In the genomic region with DNA sequence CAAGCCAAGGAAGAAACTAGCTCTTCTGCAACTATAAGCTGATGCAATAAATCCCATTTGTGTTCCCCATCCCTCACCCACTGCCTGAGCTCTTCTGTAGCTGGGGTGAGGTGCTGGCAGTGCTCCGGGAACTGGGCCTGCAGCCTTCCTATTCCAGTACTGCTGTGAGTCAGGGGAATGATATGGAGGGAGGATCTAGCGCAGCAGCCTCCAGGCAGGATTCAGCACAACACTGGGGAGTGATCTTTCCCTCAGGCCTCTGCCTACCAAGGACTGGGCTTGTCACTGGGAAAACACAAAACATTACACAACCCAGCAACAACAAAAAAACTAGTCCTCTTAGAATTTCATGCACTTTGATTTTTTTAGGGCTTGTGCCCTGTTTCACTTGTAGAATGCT, we compare ENCODE assay signal across 1 cellular context.
TF ChIP-seq lines count a peak whose summit lies in the region.

No MANE protein-coding gene starts in this region.

TF ChIP-seq in HepG2, 621 proteins besides CTCF, POLR2A, EP300 and RAD21:
- no peak for TF ChIP-seq ZNF33A (CRISPR knock-in tag; IDR thresholded peaks at IDR 0.05; ENCODE audit: borderline replicate concordance)
- TF ChIP-seq, protein P1, sequence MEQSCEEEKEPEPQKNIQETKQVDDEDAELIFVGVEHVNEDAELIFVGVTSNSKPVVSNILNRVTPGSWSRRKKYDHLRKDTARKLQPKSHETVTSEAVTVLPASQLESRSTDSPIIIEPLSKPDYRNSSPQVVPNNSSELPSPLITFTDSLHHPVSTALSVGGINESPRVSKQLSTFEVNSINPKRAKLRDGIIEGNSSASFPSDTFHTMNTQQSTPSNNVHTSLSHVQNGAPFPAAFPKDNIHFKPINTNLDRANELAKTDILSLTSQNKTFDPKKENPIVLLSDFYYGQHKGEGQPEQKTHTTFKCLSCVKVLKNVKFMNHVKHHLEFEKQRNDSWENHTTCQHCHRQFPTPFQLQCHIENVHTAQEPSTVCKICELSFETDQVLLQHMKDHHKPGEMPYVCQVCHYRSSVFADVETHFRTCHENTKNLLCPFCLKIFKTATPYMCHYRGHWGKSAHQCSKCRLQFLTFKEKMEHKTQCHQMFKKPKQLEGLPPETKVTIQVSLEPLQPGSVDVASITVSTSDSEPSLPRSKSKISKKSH (CRISPR knock-in tag; IDR thresholded peaks at IDR 0.05; ENCODE audit: borderline replicate concordance), result no peak
- TF ChIP-seq NFE2L1 (CRISPR knock-in tag; IDR thresholded peaks at IDR 0.05; ENCODE audit: borderline replicate concordance), result no peak
- TF ChIP-seq HDAC1 (CRISPR knock-in tag; IDR thresholded peaks at IDR 0.05), result no peak
- no peak for TF ChIP-seq ZNF160 (CRISPR knock-in tag; IDR thresholded peaks at IDR 0.05)
- TF ChIP-seq, protein P2, sequence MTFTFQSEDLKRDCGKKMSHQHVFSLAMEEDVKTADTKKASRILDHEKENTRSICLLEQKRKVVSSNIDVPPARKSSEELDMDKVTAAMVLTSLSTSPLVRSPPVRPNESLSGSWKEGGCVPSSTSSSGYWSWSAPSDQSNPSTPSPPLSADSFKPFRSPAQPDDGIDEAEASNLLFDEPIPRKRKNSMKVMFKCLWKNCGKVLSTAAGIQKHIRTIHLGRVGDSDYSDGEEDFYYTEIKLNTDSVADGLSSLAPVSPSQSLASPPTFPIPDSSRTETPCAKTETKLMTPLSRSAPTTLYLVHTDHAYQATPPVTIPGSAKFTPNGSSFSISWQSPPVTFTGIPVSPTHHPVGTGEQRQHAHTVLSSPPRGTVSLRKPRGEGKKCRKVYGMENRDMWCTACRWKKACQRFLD (CRISPR knock-in tag; IDR thresholded peaks at IDR 0.05; ENCODE audit: borderline replicate concordance), result no peak
- TF ChIP-seq ZNF124 (CRISPR knock-in tag; IDR thresholded peaks at IDR 0.05), result no peak
- TF ChIP-seq, protein P3, sequence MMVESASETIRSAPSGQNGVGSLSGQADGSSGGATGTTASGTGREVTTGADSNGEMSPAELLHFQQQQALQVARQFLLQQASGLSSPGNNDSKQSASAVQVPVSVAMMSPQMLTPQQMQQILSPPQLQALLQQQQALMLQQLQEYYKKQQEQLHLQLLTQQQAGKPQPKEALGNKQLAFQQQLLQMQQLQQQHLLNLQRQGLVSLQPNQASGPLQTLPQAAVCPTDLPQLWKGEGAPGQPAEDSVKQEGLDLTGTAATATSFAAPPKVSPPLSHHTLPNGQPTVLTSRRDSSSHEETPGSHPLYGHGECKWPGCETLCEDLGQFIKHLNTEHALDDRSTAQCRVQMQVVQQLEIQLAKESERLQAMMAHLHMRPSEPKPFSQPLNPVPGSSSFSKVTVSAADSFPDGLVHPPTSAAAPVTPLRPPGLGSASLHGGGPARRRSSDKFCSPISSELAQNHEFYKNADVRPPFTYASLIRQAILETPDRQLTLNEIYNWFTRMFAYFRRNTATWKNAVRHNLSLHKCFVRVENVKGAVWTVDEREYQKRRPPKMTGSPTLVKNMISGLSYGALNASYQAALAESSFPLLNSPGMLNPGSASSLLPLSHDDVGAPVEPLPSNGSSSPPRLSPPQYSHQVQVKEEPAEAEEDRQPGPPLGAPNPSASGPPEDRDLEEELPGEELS (CRISPR knock-in tag; IDR thresholded peaks at IDR 0.05), result no peak
- no peak for TF ChIP-seq GATAD1 (CRISPR knock-in tag; IDR thresholded peaks at IDR 0.05)
- TF ChIP-seq ZNF878 (CRISPR knock-in tag; IDR thresholded peaks at IDR 0.05), result no peak
- no peak for TF ChIP-seq POLR2G (IDR thresholded peaks at IDR 0.05; ENCODE audit: low read depth, low read length)
- TF ChIP-seq HOXA9 (CRISPR knock-in tag; IDR thresholded peaks at IDR 0.05; ENCODE audit: borderline replicate concordance), result no peak
- no peak for TF ChIP-seq SOX5 (CRISPR knock-in tag; IDR thresholded peaks at IDR 0.05; ENCODE audit: borderline replicate concordance)
- no peak for TF ChIP-seq ZNF781 (CRISPR knock-in tag; IDR thresholded peaks at IDR 0.05; ENCODE audit: borderline replicate concordance, not compliant biosample characterization)
- TF ChIP-seq RFXAP (CRISPR knock-in tag; IDR thresholded peaks at IDR 0.05; ENCODE audit: borderline replicate concordance), result no peak
- TF ChIP-seq NR2F6 (IDR thresholded peaks at IDR 0.05), result no peak
- TF ChIP-seq NR2F6 (CRISPR knock-in tag; IDR thresholded peaks at IDR 0.05), result no peak
- no peak for TF ChIP-seq CHCHD3 (CRISPR knock-in tag; IDR thresholded peaks at IDR 0.05)
- TF ChIP-seq, protein P4, sequence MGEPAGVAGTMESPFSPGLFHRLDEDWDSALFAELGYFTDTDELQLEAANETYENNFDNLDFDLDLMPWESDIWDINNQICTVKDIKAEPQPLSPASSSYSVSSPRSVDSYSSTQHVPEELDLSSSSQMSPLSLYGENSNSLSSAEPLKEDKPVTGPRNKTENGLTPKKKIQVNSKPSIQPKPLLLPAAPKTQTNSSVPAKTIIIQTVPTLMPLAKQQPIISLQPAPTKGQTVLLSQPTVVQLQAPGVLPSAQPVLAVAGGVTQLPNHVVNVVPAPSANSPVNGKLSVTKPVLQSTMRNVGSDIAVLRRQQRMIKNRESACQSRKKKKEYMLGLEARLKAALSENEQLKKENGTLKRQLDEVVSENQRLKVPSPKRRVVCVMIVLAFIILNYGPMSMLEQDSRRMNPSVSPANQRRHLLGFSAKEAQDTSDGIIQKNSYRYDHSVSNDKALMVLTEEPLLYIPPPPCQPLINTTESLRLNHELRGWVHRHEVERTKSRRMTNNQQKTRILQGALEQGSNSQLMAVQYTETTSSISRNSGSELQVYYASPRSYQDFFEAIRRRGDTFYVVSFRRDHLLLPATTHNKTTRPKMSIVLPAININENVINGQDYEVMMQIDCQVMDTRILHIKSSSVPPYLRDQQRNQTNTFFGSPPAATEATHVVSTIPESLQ (CRISPR knock-in tag; conservative IDR thresholded peaks at IDR 0.05), result no peak
